ENCODE assay signal across 8 cellular contexts in the genomic region with DNA sequence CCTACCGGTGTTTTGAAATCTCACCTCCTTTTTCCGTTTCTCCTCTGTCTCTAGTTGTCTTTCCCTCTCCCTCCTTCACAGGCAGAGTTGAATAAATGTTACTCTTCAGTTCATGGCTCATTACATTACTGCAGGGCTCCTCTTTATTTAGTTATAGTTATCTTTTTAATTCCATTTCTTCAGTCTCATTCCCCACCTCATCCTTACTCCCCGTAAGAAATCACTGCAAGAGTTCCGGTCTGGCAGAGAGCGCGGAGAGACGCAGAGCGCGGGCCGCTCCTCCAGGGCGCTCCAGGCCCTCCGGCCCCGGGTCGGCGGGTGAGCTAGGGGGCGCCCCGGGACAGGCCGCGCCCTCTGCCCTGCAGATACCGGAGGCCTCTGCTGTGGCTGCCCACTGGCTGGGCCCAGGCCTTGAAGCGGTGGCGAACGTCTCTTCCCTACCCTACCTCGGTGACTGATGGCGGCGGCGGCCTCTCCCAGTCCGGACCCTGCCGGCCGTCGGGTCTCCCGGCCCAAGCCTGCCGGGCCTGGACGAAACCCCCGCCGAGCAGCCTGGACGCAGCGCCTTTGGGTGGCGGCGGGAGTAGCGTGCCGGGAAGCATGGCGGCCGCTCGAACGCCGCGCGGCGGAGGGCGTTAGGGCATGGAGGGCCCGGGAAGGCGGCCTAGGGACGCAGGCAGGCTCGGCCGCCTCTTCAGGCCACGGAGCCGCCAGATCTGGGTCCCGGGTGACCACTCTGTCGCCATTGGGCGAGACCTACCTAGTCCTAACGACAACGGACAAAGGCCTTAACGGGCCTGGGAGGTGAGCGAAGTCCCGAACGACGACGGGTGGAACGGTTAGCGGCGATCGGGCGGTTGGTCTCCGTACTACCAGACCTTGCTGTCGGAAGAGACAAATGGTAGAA. TPM values are rescaled to one million over a fixed set of nuclear protein-coding genes. Genes with fewer than 3 reads are reported as not detected.
DNase-seq lines count a peak whose midpoint lies in the region; ATAC-seq, FAIRE-seq and TF ChIP-seq lines count a peak whose summit lies in the region.

No MANE protein-coding gene starts in this region.

- H3K27me3 ChIP-seq in endothelial cell of umbilical vein (ENCODE audit: control insufficient read depth in 2 of 2, insufficient read depth in 2 of 2, low read length in 2 of 2): no peaks in the 10 kb centered on the region

- peak overlapping the region; percentile 46 to 82 (median 79) for H3K4me3 ChIP-seq in endothelial cell of umbilical vein (replicated peaks in 1 of 3; ENCODE audit: insufficient read depth in 1 of 3, low read depth in 1 of 3, low read length in 3 of 3)

- H3K4me2 ChIP-seq in endothelial cell of umbilical vein (ENCODE audit: insufficient read depth, low read length): peak overlapping the region; percentile 98

- peak overlapping the region; percentile 74 for H3K4me3 Mint-ChIP-seq in activated CD8-positive, alpha-beta memory T cell treated with anti-CD3 and anti-CD28 coated beads, Interleukin-2, amount 10 ng/mL, durations not matched to agents 7 days and 5 days

- H3K36me3 ChIP-seq in endothelial cell of umbilical vein (ENCODE audit: control insufficient read depth in 2 of 2, extremely low read depth in 1 of 2, insufficient read depth in 2 of 2, low read length in 2 of 2): no peaks in the 10 kb centered on the region

- TF ChIP-seq POLR2A in endothelial cell of umbilical vein (IDR thresholded peaks at IDR 0.05; ENCODE audit: low read depth, low read length): no peak

- no peaks in the 10 kb centered on the region for H3K9me1 ChIP-seq in endothelial cell of umbilical vein (replicated peaks; ENCODE audit: control insufficient read depth, extremely low read depth, insufficient read depth, low read length)

- peak overlapping the region; percentile 76 for H3K27ac ChIP-seq in endothelial cell of umbilical vein (ENCODE audit: insufficient read depth, low read depth, low read length)

- peak overlapping the region; percentile 93 for H2AFZ ChIP-seq in endothelial cell of umbilical vein (ENCODE audit: low read depth, low read length)

- H4K20me1 ChIP-seq in endothelial cell of umbilical vein (replicated peaks; ENCODE audit: control insufficient read depth, extremely low read depth, insufficient read depth, low read length): no peaks in the 10 kb centered on the region

- intact Hi-C loops in endothelial cell of umbilical vein (cut with micrococcal nuclease): loop anchor here (1.0 to 2.0 kb wide), 6 partner anchors 12 to 65 kb away; a partner anchor contains a TSS

- H3K9me3 ChIP-seq in endothelial cell of umbilical vein (replicated peaks; ENCODE audit: control insufficient read depth, insufficient read depth, low read length): no peaks in the 10 kb centered on the region

- peaks cover 28% of the 10 kb centered on the region for H3K4me1 Mint-ChIP-seq in activated CD8-positive, alpha-beta memory T cell treated with anti-CD3 and anti-CD28 coated beads, Interleukin-2, amount 10 ng/mL, durations not matched to agents 7 days and 5 days

- peak in 1 of 2 donors; percentile 32 for TF ChIP-seq CTCF in endothelial cell of umbilical vein (IDR thresholded peaks at IDR 0.05; ENCODE audit: extremely low read depth in 1 of 2, insufficient read depth in 1 of 2, low read depth in 1 of 2, low read length in 2 of 2)

- dilution Hi-C loops in endothelial cell of umbilical vein (cut with MboI; ENCODE audit: extremely low pct_ligation_motif_present, low sequenced_read_pairs): no loop called here

- H3K9ac ChIP-seq in endothelial cell of umbilical vein (replicated peaks; ENCODE audit: extremely low read depth, insufficient read depth, low read length): peak overlapping the region; percentile 77

- H3K27me3 Mint-ChIP-seq in activated CD8-positive, alpha-beta memory T cell treated with anti-CD3 and anti-CD28 coated beads, Interleukin-2, amount 10 ng/mL, durations not matched to agents 7 days and 5 days: no peaks in the 10 kb centered on the region

- peaks cover 3% of the 10 kb centered on the region for H3K36me3 Mint-ChIP-seq in activated CD8-positive, alpha-beta memory T cell treated with anti-CD3 and anti-CD28 coated beads, Interleukin-2, amount 10 ng/mL, durations not matched to agents 7 days and 5 days

- H3K4me1 ChIP-seq in endothelial cell of umbilical vein (ENCODE audit: control insufficient read depth, extremely low read depth, insufficient read depth, low read length): peaks cover 10% of the 10 kb centered on the region

- CTCF ChIA-PET in activated CD8-positive, alpha-beta memory T cell treated with anti-CD3 and anti-CD28 coated beads, Interleukin-2, amount 10 ng/mL, durations not matched to agents 7 days and 5 days (lab: Charles Lee): interaction anchor here (1.1 to 2.8 kb wide), 7 partner anchors 11 to 180 kb away, joined by 3 to 9 read pairs (median 3); a partner anchor contains a TSS
- CTCF ChIA-PET in endothelial cell of umbilical vein (lab: Charles Lee): interaction anchor here (1.0 to 2.6 kb wide), 5 partner anchors 11 to 180 kb away, joined by 3 to 13 read pairs (median 9); no protein-coding TSS in a partner anchor

- H3K9me3 Mint-ChIP-seq in activated CD8-positive, alpha-beta memory T cell treated with anti-CD3 and anti-CD28 coated beads, Interleukin-2, amount 10 ng/mL, durations not matched to agents 7 days and 5 days (ENCODE audit: low read depth): no peaks in the 10 kb centered on the region

- DNase-seq in NCI-H524 (lab: John Stamatoyannopoulos, UW): peak; percentile 23 to 60
- DNase-seq in NCI-H524 treated with DMSO at 0.1 percent for 48 hours (lab: John Stamatoyannopoulos, UW): no peak
- peak; percentile 82 for DNase-seq in NCI-H510A treated with DMSO at 0.1 percent for 48 hours (lab: John Stamatoyannopoulos, UW)
- peak; percentile 81 for DNase-seq in activated CD8-positive, alpha-beta memory T cell treated with anti-CD3 and anti-CD28 coated beads, Interleukin-2, amount 10 ng/mL, durations not matched to agents 7 days and 5 days
- peak; percentile 74 for DNase-seq in endothelial cell of umbilical vein (ENCODE audit: low read depth, low spot score)
- DNase-seq in midbrain (lab: John Stamatoyannopoulos, UW): peak; percentile 52
- peak; percentile 40 to 48 for DNase-seq in stimulated activated CD8-positive, alpha-beta memory T cell treated with anti-CD3 and anti-CD28 coated beads, Interleukin-2, amount 100 ng/mL, for 1 hour (ENCODE audit: low read depth in 2 of 2)

- peak; percentile 55 for FAIRE-seq in endothelial cell of umbilical vein (lab: Jason Lieb, UNC)

- TSS peak; percentile 7 for BruUV-seq in endothelial cell of umbilical vein (replicated peaks; lab: Mats Ljungman, UMichigan)

- POLR2A ChIA-PET in endothelial cell of umbilical vein (lab: Charles Lee): interaction anchor here (0.7 kb wide), 1 partner anchor 655 kb away, joined by 3 read pairs; no protein-coding TSS in a partner anchor

- H3K27ac Mint-ChIP-seq in activated CD8-positive, alpha-beta memory T cell treated with anti-CD3 and anti-CD28 coated beads, Interleukin-2, amount 10 ng/mL, durations not matched to agents 7 days and 5 days: peak overlapping the region; percentile 88

- ATAC-seq in HG02981 (IDR thresholded peaks at IDR 0.05; ENCODE audit: unreplicated experiment): peak; percentile 75
- ATAC-seq in activated CD8-positive, alpha-beta memory T cell treated with anti-CD3 and anti-CD28 coated beads, Interleukin-2, amount 10 ng/mL, durations not matched to agents 7 days and 5 days: peak; percentile 87

- no peaks in the 10 kb centered on the region for H3K79me2 ChIP-seq in endothelial cell of umbilical vein (ENCODE audit: control insufficient read depth, insufficient read depth, low read length)

TF ChIP-seq in endothelial cell of umbilical vein, 7 proteins besides CTCF, POLR2A, EP300 and RAD21:
- TF ChIP-seq POLR2AphosphoS5 (IDR thresholded peaks at IDR 0.05; ENCODE audit: insufficient read depth, low read depth, low read length): peak; percentile 24
- no peak for TF ChIP-seq MYC (IDR thresholded peaks at IDR 0.05; ENCODE audit: low read depth, low read length)

RNA-seq across cellular contexts. Expression of a gene that starts 16.4 kb away (rescaled TPM):
- total RNA-seq in activated CD8-positive, alpha-beta memory T cell treated with anti-CD3 and anti-CD28 coated beads, Interleukin-2, amount 10 ng/mL, durations not matched to agents 7 days and 5 days: 10 to 100 TPM; 75.6 to 78.4 TPM
- 33.7 and 36.9 TPM in 2 replicates for total RNA-seq in endothelial cell of umbilical vein
- 12.3 and 13.1 TPM in 2 replicates for polyA plus RNA-seq in endothelial cell of umbilical vein
- 25.9 and 32.8 TPM in 2 replicates for polyA plus RNA-seq in endothelial cell of umbilical vein (2011; cell fraction: cytosol; rRNA removed)
- polyA plus RNA-seq in endothelial cell of umbilical vein (2011; cell fraction: nucleus; rRNA removed): 14.0 and 17.9 TPM in 2 replicates
- 28.5 and 43.6 TPM in 2 replicates for polyA plus RNA-seq in endothelial cell of umbilical vein (2012)
- polyA minus RNA-seq in endothelial cell of umbilical vein: 17.4 and 18.0 TPM in 2 replicates
- 15.0 TPM for polyA minus RNA-seq in endothelial cell of umbilical vein (2011; cell fraction: cytosol; rRNA and poly(A)+ RNA removed)
- 3.8 and 7.7 TPM in 2 replicates for polyA minus RNA-seq in endothelial cell of umbilical vein (2011; cell fraction: nucleus; rRNA and poly(A)+ RNA removed)

RNA-seq across cellular contexts. Expression of a gene that starts 21.6 kb away (rescaled TPM):
- total RNA-seq in activated CD8-positive, alpha-beta memory T cell treated with anti-CD3 and anti-CD28 coated beads, Interleukin-2, amount 10 ng/mL, durations not matched to agents 7 days and 5 days: not detected
- not detected in 2 replicates for total RNA-seq in endothelial cell of umbilical vein
- not detected in 2 replicates for polyA plus RNA-seq in endothelial cell of umbilical vein
- not detected in 2 replicates for polyA plus RNA-seq in endothelial cell of umbilical vein (2011; cell fraction: cytosol; rRNA removed)
- not detected in 2 replicates for polyA plus RNA-seq in endothelial cell of umbilical vein (2011; cell fraction: nucleus; rRNA removed)
- polyA plus RNA-seq in endothelial cell of umbilical vein (2012): not detected in 2 replicates
- not detected in 2 replicates for polyA minus RNA-seq in endothelial cell of umbilical vein
- not detected for polyA minus RNA-seq in endothelial cell of umbilical vein (2011; cell fraction: cytosol; rRNA and poly(A)+ RNA removed)
- not detected in 2 replicates for polyA minus RNA-seq in endothelial cell of umbilical vein (2011; cell fraction: nucleus; rRNA and poly(A)+ RNA removed)
